31 cellular contexts compared by ENCODE assay signal in the genomic region with DNA sequence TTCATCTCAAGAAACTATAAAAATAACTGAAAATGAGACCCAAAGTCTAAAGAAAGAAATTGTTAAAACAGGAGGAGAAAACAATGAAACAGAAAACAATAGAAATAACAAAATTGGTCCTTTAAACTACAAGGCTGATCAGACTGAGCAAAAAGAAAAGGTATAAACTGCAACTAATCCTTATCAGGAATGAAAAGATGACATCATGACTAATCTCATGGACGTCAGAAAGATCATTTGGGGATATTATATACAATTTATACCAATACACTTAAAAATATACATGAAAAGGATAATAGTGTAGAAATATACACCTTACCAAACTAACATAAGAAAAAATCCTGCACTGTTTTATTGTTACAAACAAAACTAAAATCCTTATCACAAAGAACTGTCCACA.
A peak's percentile ranks its signal among the peaks of the same experiment; 100 is the strongest.
DNase-seq lines count a peak whose midpoint lies in the region; ATAC-seq, FAIRE-seq and TF ChIP-seq lines count a peak whose summit lies in the region.
"Had no signal": no experiment of that assay in that cellular context is flagged by ENCODE, and none has a peak within 500 bp of the region (broad histone marks: within the 10 kb centered on the region; RNA-seq: fewer than 3 reads in every experiment).

No MANE protein-coding gene starts in this region.

- in situ Hi-C loops in HepG2 (cut with HindIII; ENCODE audit: extremely low pct_ligation_motif_present, low pct_unique_long_range_greater_than_20kb): no loop called here

- H3K27me3 ChIP-seq in HepG2 (ENCODE audit: control insufficient read depth in 1 of 2, insufficient read depth in 2 of 2, low read length in 2 of 2) (peaks cover 5 to 34% of the 10 kb centered on the region in 2 experiments; a peak in 3 of 5 replicates), right lobe of liver (no peaks in the 10 kb centered on the region)
- H3K27me3 ChIP-seq: BE2C, BLaER1 had no signal

- FAIRE-seq in HepG2 (lab: Jason Lieb, UNC): no peak
- FAIRE-seq: A204.1, D721Med had no signal

- POLR2A ChIA-PET in HepG2 (lab: Yijun Ruan, JAX) (no interaction called here), HEK293 (lab: Yijun Ruan, JAX) (no interaction called here)

- H3K27ac ChIP-seq in HepG2 (ENCODE audit: extremely low read length, insufficient read depth, low read length) (no peak overlapping the region), right lobe of liver (no peak overlapping the region), HEK293 (ENCODE audit: extremely low read depth, low read depth, low read length) (no peak overlapping the region)
- H3K27ac ChIP-seq: 22Rv1; A549; BLaER1; BLaER1 treated with 17β-estradiol and CSF1 and Interleukin-3, amounts not matched to agents 10 nM and 100 nM; C4-2B had no signal

- H3K4me1 ChIP-seq in HepG2 (ENCODE audit: insufficient read depth, low read length) (no peaks in the 10 kb centered on the region), right lobe of liver (no peaks in the 10 kb centered on the region), HEK293 (ENCODE audit: control insufficient read depth, insufficient read depth, low read length) (no peaks in the 10 kb centered on the region)
- H3K4me1 ChIP-seq: A549, BE2C, Caco-2 had no signal

- TF ChIP-seq CTCF in HepG2 (CRISPR knock-in tag; IDR thresholded peaks at IDR 0.05) (no peak), right lobe of liver (IDR thresholded peaks at IDR 0.05) (no peak), HEK293 (tag by site-specific recombination; IDR thresholded peaks at IDR 0.05) (no peak)

- TF ChIP-seq EP300 in HepG2 (IDR thresholded peaks at IDR 0.05; ENCODE audit: low read depth in 2 of 2, low read length in 2 of 2) (no peak), HepG2 (CRISPR knock-in tag; IDR thresholded peaks at IDR 0.05; ENCODE audit: borderline replicate concordance) (no peak)

- TF ChIP-seq POLR2A in HepG2 (IDR thresholded peaks at IDR 0.05; ENCODE audit: insufficient read depth in 1 of 2, low read depth in 2 of 2, low read length in 2 of 2) (no peak), right lobe of liver (IDR thresholded peaks at IDR 0.05) (no peak)

- H3K79me2 ChIP-seq in HepG2 (ENCODE audit: insufficient read depth, low read length): no peaks in the 10 kb centered on the region

- no peak overlapping the region for H3K9ac ChIP-seq in HepG2 (ENCODE audit: insufficient read depth, low read depth, low read length)
- H3K9ac ChIP-seq: BLaER1; BLaER1 treated with 17β-estradiol and CSF1 and Interleukin-3, amounts not matched to agents 10 nM and 100 nM had no signal

- no TSS peak for BruUV-seq in HepG2 (replicated peaks; lab: Mats Ljungman, UMichigan)

- H3K36me3 ChIP-seq in HepG2 (replicated peaks in 1 of 2; ENCODE audit: control insufficient read depth in 1 of 2, insufficient read depth in 2 of 2, low read length in 2 of 2): no peaks in the 10 kb centered on the region
- H3K36me3 ChIP-seq in right lobe of liver: no peaks in the 10 kb centered on the region
- H3K36me3 ChIP-seq in HEK293 (ENCODE audit: control insufficient read depth in 2 of 2, insufficient read depth in 1 of 2, low read length in 2 of 2): no peaks in the 10 kb centered on the region
- H3K36me3 ChIP-seq: BE2C, BLaER1 had no signal

- intact Hi-C loops in HepG2 (cut with micrococcal nuclease; ENCODE audit: unreplicated experiment): no loop called here
- intact Hi-C loops in right lobe of liver (cut with DNase I): no loop called here

- no peaks in the 10 kb centered on the region for H4K20me1 ChIP-seq in HepG2 (ENCODE audit: insufficient read depth, low read length)

- H3K9me3 ChIP-seq in HepG2 (ENCODE audit: low read length): peaks cover 16% of the 10 kb centered on the region
- H3K9me3 ChIP-seq in right lobe of liver: no peaks in the 10 kb centered on the region
- no peaks in the 10 kb centered on the region; the same call in 1 of the 2 replicates for H3K9me3 ChIP-seq in HEK293 (ENCODE audit: control insufficient read depth, insufficient read depth, low read depth, low read length)
- H3K9me3 ChIP-seq: A549, BE2C had no signal

- CTCF ChIA-PET in HepG2 (lab: Yijun Ruan, JAX; ENCODE audit: low intra/inter-chr PET ratio, low total read pairs): no interaction called here
- CTCF ChIA-PET in HEK293 (lab: Yijun Ruan, JAX): no interaction called here

- DNase-seq in HepG2 (ENCODE audit: low spot score): no peak
- DNase-seq in right lobe of liver: no peak
- DNase-seq: 8988T; ACHN; AML-193; BE2C; C1 segment of cervical spinal cord; Calu3; CD4-positive, alpha-beta memory T cell; CD4-positive, alpha-beta T cell; CD4-positive, CD25-positive, alpha-beta regulatory T cell; CD8-positive, alpha-beta memory T cell; CD8-positive, alpha-beta T cell; COR-L47; DMS 273 treated with DMSO at 0.1 percent for 48 hours; DMS153; DMS53; DMS79; DMS79 treated with DMSO at 0.1 percent for 48 hours; DND-41; EL had no signal

- WGBS in HepG2 (ENCODE audit: low lambda C conversion rate): 9% methylated on average over 1 of the region's 1 CpG
- WGBS in right lobe of liver (ENCODE audit: insufficient coverage, low coverage, low lambda C conversion rate, missing lambda C conversion rate): 33% methylated on average over 1 of the region's 1 CpG

- H3K4me3 ChIP-seq in HepG2 (replicated peaks in 1 of 3; ENCODE audit: insufficient read depth in 1 of 3, low read depth in 2 of 3, low read length in 3 of 3) (no peak overlapping the region), right lobe of liver (no peak overlapping the region), HEK293 (ENCODE audit: low read depth, low read length) (no peak overlapping the region)
- H3K4me3 ChIP-seq: A549; BLaER1; BLaER1 treated with 17β-estradiol and CSF1 and Interleukin-3, amounts not matched to agents 10 nM and 100 nM had no signal

- no peak for TF ChIP-seq RAD21 in HepG2 (CRISPR knock-in tag; IDR thresholded peaks at IDR 0.05)

- ATAC-seq in HepG2 (no peak), right lobe of liver (no peak), GM18873 (IDR thresholded peaks at IDR 0.05; ENCODE audit: low FRiP score, unreplicated experiment) (no peak)
- ATAC-seq: A549; CD8-positive, alpha-beta T cell had no signal

- no peak overlapping the region for H2AFZ ChIP-seq in HepG2 (ENCODE audit: low read length)

- no peak overlapping the region for H3K4me2 ChIP-seq in HepG2 (ENCODE audit: low read depth, low read length)
- H3K4me2 ChIP-seq: A549; BLaER1; BLaER1 treated with 17β-estradiol and CSF1 and Interleukin-3, amounts not matched to agents 10 nM and 100 nM had no signal

TF ChIP-seq in HepG2, 621 proteins besides CTCF, POLR2A, EP300 and RAD21:
- TF ChIP-seq ATF7 (IDR thresholded peaks at IDR 0.05): peak; percentile 95
- TF ChIP-seq ATF7 (CRISPR knock-in tag; IDR thresholded peaks at IDR 0.05): no peak
- no peak for TF ChIP-seq ZZZ3 (CRISPR knock-in tag; IDR thresholded peaks at IDR 0.05; ENCODE audit: borderline replicate concordance)
- TF ChIP-seq CREB1 (IDR thresholded peaks at IDR 0.05): peak; percentile 55; the same call in 1 of the 2 replicates
- no peak for TF ChIP-seq CREB1 (CRISPR knock-in tag; IDR thresholded peaks at IDR 0.05)

TF ChIP-seq in HEK293, 187 proteins besides CTCF, POLR2A, EP300 and RAD21:
- no peak for TF ChIP-seq ZNF23 (tag by site-specific recombination; IDR thresholded peaks at IDR 0.05; ENCODE audit: borderline replicate concordance)
- TF ChIP-seq ZNF266 (tag by site-specific recombination; IDR thresholded peaks at IDR 0.05; ENCODE audit: low read depth): no peak
- TF ChIP-seq, protein P1, sequence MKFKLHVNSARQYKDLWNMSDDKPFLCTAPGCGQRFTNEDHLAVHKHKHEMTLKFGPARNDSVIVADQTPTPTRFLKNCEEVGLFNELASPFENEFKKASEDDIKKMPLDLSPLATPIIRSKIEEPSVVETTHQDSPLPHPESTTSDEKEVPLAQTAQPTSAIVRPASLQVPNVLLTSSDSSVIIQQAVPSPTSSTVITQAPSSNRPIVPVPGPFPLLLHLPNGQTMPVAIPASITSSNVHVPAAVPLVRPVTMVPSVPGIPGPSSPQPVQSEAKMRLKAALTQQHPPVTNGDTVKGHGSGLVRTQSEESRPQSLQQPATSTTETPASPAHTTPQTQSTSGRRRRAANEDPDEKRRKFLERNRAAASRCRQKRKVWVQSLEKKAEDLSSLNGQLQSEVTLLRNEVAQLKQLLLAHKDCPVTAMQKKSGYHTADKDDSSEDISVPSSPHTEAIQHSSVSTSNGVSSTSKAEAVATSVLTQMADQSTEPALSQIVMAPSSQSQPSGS (tag by site-specific recombination; IDR thresholded peaks at IDR 0.05; ENCODE audit: low read depth): peak; percentile 60; the same call in 1 of the 2 replicates
- TF ChIP-seq, protein P2, sequence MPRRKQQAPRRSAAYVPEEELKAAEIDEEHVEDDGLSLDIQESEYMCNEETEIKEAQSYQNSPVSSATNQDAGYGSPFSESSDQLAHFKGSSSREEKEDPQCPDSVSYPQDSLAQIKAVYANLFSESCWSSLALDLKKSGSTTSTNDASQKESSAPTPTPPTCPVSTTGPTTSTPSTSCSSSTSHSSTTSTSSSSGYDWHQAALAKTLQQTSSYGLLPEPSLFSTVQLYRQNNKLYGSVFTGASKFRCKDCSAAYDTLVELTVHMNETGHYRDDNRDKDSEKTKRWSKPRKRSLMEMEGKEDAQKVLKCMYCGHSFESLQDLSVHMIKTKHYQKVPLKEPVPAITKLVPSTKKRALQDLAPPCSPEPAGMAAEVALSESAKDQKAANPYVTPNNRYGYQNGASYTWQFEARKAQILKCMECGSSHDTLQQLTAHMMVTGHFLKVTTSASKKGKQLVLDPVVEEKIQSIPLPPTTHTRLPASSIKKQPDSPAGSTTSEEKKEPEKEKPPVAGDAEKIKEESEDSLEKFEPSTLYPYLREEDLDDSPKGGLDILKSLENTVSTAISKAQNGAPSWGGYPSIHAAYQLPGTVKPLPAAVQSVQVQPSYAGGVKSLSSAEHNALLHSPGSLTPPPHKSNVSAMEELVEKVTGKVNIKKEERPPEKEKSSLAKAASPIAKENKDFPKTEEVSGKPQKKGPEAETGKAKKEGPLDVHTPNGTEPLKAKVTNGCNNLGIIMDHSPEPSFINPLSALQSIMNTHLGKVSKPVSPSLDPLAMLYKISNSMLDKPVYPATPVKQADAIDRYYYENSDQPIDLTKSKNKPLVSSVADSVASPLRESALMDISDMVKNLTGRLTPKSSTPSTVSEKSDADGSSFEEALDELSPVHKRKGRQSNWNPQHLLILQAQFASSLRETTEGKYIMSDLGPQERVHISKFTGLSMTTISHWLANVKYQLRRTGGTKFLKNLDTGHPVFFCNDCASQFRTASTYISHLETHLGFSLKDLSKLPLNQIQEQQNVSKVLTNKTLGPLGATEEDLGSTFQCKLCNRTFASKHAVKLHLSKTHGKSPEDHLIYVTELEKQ (tag by site-specific recombination; IDR thresholded peaks at IDR 0.05; ENCODE audit: borderline replicate concordance): no peak
